Comparison of ENCODE assay signal across 1 cellular context in genomic region chr16:29926675-29927522, GRCh38.
TF ChIP-seq lines count a peak whose summit lies in the region.

No MANE protein-coding gene starts in this region.

TF ChIP-seq in HEK293, 187 proteins besides CTCF, POLR2A, EP300 and RAD21 (continued from another document and continues in another):
- TF ChIP-seq, protein P1, sequence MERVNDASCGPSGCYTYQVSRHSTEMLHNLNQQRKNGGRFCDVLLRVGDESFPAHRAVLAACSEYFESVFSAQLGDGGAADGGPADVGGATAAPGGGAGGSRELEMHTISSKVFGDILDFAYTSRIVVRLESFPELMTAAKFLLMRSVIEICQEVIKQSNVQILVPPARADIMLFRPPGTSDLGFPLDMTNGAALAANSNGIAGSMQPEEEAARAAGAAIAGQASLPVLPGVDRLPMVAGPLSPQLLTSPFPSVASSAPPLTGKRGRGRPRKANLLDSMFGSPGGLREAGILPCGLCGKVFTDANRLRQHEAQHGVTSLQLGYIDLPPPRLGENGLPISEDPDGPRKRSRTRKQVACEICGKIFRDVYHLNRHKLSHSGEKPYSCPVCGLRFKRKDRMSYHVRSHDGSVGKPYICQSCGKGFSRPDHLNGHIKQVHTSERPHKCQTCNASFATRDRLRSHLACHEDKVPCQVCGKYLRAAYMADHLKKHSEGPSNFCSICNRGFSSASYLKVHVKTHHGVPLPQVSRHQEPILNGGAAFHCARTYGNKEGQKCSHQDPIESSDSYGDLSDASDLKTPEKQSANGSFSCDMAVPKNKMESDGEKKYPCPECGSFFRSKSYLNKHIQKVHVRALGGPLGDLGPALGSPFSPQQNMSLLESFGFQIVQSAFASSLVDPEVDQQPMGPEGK (tag by site-specific recombination; IDR thresholded peaks at IDR 0.05): no peak
- TF ChIP-seq ZNF302 (tag by site-specific recombination; IDR thresholded peaks at IDR 0.05; ENCODE audit: low read depth) (no peak), ZNF580 (tag by site-specific recombination; IDR thresholded peaks at IDR 0.05) (no peak), ZNF335 (tag by site-specific recombination; conservative IDR thresholded peaks at IDR 0.05) (peak; percentile 70), ZNF660 (tag by site-specific recombination; IDR thresholded peaks at IDR 0.05) (no peak), KLF16 (tag by site-specific recombination; IDR thresholded peaks at IDR 0.05) (no peak), HOXA7 (CRISPR knock-in tag; IDR thresholded peaks at IDR 0.05; ENCODE audit: borderline replicate concordance) (no peak), ZNF37A (tag by site-specific recombination; IDR thresholded peaks at IDR 0.05) (no peak), MYNN (tag by site-specific recombination; IDR thresholded peaks at IDR 0.05; ENCODE audit: borderline replicate concordance) (no peak), ZFP37 (tag by site-specific recombination; IDR thresholded peaks at IDR 0.05) (no peak), ZNF791 (tag by site-specific recombination; IDR thresholded peaks at IDR 0.05) (no peak), ZNF768 (tag by site-specific recombination; IDR thresholded peaks at IDR 0.05) (no peak), ZNF121 (tag by site-specific recombination; IDR thresholded peaks at IDR 0.05) (no peak), ELK4 (IDR thresholded peaks at IDR 0.05; ENCODE audit: borderline replicate concordance, low read depth, low read length) (no peak), ZNF146 (tag by site-specific recombination; IDR thresholded peaks at IDR 0.05) (no peak), ZNF24 (tag by site-specific recombination; IDR thresholded peaks at IDR 0.05) (peak; percentile 6; the same call in 1 of the 2 replicates), ZNF324 (tag by site-specific recombination; IDR thresholded peaks at IDR 0.05) (no peak), ZNF239 (tag by site-specific recombination; IDR thresholded peaks at IDR 0.05) (no peak), ZBTB48 (tag by site-specific recombination; IDR thresholded peaks at IDR 0.05) (no peak), ZNF175 (tag by site-specific recombination; IDR thresholded peaks at IDR 0.05) (no peak), ZNF140 (tag by site-specific recombination; IDR thresholded peaks at IDR 0.05) (no peak), ZNF404 (tag by site-specific recombination; IDR thresholded peaks at IDR 0.05) (no peak), ZSCAN18 (tag by site-specific recombination; IDR thresholded peaks at IDR 0.05) (no peak), SP7 (tag by site-specific recombination; IDR thresholded peaks at IDR 0.05) (no peak), ZNF2 (tag by site-specific recombination; IDR thresholded peaks at IDR 0.05) (no peak; the same call in 1 of the 2 replicates), ZBTB26 (tag by site-specific recombination; optimal IDR thresholded peaks at IDR 0.05) (no peak), ZNF248 (tag by site-specific recombination; IDR thresholded peaks at IDR 0.05) (no peak), BCL11B (tag by site-specific recombination; IDR thresholded peaks at IDR 0.05; ENCODE audit: low read depth) (no peak), KLF7 (tag by site-specific recombination; IDR thresholded peaks at IDR 0.05; ENCODE audit: borderline replicate concordance) (no peak), ZNF785 (tag by site-specific recombination; IDR thresholded peaks at IDR 0.05) (no peak), ZNF600 (tag by site-specific recombination; IDR thresholded peaks at IDR 0.05) (peak; percentile 97), AEBP2 (tag by site-specific recombination; IDR thresholded peaks at IDR 0.05; ENCODE audit: borderline replicate concordance) (no peak)
- TF ChIP-seq, protein P2, sequence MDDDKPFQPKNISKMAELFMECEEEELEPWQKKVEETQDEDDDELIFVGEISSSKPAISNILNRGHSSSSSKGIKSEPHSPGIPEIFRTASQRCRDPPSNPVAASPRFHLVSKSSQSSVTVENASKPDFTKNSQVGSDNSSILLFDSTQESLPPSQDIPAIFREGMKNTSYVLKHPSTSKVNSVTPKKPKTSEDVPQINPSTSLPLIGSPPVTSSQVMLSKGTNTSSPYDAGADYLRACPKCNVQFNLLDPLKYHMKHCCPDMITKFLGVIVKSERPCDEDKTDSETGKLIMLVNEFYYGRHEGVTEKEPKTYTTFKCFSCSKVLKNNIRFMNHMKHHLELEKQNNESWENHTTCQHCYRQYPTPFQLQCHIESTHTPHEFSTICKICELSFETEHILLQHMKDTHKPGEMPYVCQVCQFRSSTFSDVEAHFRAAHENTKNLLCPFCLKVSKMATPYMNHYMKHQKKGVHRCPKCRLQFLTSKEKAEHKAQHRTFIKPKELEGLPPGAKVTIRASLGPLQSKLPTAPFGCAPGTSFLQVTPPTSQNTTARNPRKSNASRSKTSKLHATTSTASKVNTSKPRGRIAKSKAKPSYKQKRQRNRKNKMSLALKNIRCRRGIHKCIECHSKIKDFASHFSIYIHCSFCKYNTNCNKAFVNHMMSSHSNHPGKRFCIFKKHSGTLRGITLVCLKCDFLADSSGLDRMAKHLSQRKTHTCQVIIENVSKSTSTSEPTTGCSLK (tag by site-specific recombination; IDR thresholded peaks at IDR 0.05): no peak
- TF ChIP-seq, protein P3, sequence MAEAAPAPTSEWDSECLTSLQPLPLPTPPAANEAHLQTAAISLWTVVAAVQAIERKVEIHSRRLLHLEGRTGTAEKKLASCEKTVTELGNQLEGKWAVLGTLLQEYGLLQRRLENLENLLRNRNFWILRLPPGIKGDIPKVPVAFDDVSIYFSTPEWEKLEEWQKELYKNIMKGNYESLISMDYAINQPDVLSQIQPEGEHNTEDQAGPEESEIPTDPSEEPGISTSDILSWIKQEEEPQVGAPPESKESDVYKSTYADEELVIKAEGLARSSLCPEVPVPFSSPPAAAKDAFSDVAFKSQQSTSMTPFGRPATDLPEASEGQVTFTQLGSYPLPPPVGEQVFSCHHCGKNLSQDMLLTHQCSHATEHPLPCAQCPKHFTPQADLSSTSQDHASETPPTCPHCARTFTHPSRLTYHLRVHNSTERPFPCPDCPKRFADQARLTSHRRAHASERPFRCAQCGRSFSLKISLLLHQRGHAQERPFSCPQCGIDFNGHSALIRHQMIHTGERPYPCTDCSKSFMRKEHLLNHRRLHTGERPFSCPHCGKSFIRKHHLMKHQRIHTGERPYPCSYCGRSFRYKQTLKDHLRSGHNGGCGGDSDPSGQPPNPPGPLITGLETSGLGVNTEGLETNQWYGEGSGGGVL (tag by site-specific recombination; IDR thresholded peaks at IDR 0.05): peak; percentile 7; the same call in 1 of the 2 replicates
- TF ChIP-seq, protein P4, sequence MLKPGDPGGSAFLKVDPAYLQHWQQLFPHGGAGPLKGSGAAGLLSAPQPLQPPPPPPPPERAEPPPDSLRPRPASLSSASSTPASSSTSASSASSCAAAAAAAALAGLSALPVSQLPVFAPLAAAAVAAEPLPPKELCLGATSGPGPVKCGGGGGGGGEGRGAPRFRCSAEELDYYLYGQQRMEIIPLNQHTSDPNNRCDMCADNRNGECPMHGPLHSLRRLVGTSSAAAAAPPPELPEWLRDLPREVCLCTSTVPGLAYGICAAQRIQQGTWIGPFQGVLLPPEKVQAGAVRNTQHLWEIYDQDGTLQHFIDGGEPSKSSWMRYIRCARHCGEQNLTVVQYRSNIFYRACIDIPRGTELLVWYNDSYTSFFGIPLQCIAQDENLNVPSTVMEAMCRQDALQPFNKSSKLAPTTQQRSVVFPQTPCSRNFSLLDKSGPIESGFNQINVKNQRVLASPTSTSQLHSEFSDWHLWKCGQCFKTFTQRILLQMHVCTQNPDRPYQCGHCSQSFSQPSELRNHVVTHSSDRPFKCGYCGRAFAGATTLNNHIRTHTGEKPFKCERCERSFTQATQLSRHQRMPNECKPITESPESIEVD (tag by site-specific recombination; IDR thresholded peaks at IDR 0.05): no peak
- TF ChIP-seq, protein P5, sequence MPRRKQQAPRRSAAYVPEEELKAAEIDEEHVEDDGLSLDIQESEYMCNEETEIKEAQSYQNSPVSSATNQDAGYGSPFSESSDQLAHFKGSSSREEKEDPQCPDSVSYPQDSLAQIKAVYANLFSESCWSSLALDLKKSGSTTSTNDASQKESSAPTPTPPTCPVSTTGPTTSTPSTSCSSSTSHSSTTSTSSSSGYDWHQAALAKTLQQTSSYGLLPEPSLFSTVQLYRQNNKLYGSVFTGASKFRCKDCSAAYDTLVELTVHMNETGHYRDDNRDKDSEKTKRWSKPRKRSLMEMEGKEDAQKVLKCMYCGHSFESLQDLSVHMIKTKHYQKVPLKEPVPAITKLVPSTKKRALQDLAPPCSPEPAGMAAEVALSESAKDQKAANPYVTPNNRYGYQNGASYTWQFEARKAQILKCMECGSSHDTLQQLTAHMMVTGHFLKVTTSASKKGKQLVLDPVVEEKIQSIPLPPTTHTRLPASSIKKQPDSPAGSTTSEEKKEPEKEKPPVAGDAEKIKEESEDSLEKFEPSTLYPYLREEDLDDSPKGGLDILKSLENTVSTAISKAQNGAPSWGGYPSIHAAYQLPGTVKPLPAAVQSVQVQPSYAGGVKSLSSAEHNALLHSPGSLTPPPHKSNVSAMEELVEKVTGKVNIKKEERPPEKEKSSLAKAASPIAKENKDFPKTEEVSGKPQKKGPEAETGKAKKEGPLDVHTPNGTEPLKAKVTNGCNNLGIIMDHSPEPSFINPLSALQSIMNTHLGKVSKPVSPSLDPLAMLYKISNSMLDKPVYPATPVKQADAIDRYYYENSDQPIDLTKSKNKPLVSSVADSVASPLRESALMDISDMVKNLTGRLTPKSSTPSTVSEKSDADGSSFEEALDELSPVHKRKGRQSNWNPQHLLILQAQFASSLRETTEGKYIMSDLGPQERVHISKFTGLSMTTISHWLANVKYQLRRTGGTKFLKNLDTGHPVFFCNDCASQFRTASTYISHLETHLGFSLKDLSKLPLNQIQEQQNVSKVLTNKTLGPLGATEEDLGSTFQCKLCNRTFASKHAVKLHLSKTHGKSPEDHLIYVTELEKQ (tag by site-specific recombination; IDR thresholded peaks at IDR 0.05; ENCODE audit: borderline replicate concordance): no peak
- TF ChIP-seq, protein P6, sequence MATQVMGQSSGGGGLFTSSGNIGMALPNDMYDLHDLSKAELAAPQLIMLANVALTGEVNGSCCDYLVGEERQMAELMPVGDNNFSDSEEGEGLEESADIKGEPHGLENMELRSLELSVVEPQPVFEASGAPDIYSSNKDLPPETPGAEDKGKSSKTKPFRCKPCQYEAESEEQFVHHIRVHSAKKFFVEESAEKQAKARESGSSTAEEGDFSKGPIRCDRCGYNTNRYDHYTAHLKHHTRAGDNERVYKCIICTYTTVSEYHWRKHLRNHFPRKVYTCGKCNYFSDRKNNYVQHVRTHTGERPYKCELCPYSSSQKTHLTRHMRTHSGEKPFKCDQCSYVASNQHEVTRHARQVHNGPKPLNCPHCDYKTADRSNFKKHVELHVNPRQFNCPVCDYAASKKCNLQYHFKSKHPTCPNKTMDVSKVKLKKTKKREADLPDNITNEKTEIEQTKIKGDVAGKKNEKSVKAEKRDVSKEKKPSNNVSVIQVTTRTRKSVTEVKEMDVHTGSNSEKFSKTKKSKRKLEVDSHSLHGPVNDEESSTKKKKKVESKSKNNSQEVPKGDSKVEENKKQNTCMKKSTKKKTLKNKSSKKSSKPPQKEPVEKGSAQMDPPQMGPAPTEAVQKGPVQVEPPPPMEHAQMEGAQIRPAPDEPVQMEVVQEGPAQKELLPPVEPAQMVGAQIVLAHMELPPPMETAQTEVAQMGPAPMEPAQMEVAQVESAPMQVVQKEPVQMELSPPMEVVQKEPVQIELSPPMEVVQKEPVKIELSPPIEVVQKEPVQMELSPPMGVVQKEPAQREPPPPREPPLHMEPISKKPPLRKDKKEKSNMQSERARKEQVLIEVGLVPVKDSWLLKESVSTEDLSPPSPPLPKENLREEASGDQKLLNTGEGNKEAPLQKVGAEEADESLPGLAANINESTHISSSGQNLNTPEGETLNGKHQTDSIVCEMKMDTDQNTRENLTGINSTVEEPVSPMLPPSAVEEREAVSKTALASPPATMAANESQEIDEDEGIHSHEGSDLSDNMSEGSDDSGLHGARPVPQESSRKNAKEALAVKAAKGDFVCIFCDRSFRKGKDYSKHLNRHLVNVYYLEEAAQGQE (tag by site-specific recombination; IDR thresholded peaks at IDR 0.05): no peak
